Comparison of ENCODE assay signal across 2 cellular contexts in the genomic region with DNA sequence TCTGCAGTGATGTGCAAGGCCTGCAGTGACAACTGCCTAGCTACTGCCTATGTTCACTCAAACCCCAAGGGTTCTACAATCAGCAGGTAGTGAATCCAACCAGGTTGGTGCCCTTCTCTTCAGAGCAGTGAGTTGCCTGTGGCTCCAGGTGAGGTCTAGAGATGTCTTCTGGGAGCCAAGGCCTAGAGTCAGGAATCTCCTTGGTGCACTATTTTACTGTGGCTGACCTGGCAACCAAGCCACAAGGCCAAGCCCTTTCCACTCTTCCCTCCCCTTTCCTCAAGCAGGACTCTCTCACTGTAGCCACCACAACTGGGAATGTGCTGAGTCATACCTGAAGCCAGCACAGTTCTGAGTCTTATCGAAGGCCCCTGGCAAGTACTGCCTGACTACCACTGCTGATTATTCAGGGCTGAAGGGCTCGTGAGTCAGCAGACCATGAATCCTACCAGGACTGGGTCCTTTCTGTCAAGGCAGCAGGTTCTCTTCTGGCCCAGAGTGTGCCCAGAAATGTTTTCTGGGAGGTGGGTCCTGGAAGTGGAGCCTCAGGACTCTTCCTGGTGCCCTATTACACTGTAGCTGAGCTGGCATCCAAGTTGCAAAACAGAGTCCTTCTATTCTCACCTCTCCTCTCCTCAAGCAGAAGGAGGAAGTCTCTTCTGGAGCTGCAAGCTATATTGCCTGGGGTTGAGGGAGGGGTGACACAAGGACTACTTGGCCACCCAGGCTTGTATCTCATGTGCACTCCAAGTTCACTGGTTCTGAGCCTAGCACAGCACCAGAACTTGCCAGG.
TF ChIP-seq lines count a peak whose summit lies in the region.

No MANE protein-coding gene starts in this region.

TF ChIP-seq in IMR-90, 13 proteins besides CTCF, POLR2A, EP300 and RAD21:
- TF ChIP-seq RCOR1 (IDR thresholded peaks at IDR 0.05; ENCODE audit: insufficient replicate concordance, low read length), result no peak
- TF ChIP-seq FOS (IDR thresholded peaks at IDR 0.05; ENCODE audit: low read depth, low read length), result peak; percentile 69
- peak; percentile 43 for TF ChIP-seq BHLHE40 (IDR thresholded peaks at IDR 0.05; ENCODE audit: low read depth, low read length)
- TF ChIP-seq, protein P1, sequence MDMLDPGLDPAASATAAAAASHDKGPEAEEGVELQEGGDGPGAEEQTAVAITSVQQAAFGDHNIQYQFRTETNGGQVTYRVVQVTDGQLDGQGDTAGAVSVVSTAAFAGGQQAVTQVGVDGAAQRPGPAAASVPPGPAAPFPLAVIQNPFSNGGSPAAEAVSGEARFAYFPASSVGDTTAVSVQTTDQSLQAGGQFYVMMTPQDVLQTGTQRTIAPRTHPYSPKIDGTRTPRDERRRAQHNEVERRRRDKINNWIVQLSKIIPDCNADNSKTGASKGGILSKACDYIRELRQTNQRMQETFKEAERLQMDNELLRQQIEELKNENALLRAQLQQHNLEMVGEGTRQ (IDR thresholded peaks at IDR 0.05; ENCODE audit: low read depth, low read length), result no peak
- TF ChIP-seq NFE2L2 (IDR thresholded peaks at IDR 0.05; ENCODE audit: low read depth, low read length), result peak; percentile 100
- peak; percentile 97 for TF ChIP-seq MAFK (IDR thresholded peaks at IDR 0.05; ENCODE audit: low read depth, low read length)
TF ChIP-seq in IMR-90: peak in this region for 4.

TF ChIP-seq in GM12878, 131 proteins besides CTCF, POLR2A, EP300 and RAD21:
- TF ChIP-seq STAT1 (conservative IDR thresholded peaks at IDR 0.05) (no peak), CHD2 (IDR thresholded peaks at IDR 0.05; ENCODE audit: borderline replicate concordance, low read depth, low read length) (no peak), KLF5 (IDR thresholded peaks at IDR 0.05; ENCODE audit: partially characterized antibody) (no peak), CBFB (IDR thresholded peaks at IDR 0.05; ENCODE audit: low read depth) (no peak)
- TF ChIP-seq, protein P2, sequence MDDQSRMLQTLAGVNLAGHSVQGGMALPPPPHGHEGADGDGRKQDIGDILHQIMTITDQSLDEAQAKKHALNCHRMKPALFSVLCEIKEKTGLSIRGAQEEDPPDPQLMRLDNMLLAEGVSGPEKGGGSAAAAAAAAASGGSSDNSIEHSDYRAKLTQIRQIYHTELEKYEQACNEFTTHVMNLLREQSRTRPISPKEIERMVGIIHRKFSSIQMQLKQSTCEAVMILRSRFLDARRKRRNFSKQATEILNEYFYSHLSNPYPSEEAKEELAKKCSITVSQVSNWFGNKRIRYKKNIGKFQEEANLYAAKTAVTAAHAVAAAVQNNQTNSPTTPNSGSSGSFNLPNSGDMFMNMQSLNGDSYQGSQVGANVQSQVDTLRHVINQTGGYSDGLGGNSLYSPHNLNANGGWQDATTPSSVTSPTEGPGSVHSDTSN (IDR thresholded peaks at IDR 0.05; ENCODE audit: insufficient replicate concordance, low read depth, low read length), result no peak
